ENCODE assay signal across 24 cellular contexts in the genomic region with DNA sequence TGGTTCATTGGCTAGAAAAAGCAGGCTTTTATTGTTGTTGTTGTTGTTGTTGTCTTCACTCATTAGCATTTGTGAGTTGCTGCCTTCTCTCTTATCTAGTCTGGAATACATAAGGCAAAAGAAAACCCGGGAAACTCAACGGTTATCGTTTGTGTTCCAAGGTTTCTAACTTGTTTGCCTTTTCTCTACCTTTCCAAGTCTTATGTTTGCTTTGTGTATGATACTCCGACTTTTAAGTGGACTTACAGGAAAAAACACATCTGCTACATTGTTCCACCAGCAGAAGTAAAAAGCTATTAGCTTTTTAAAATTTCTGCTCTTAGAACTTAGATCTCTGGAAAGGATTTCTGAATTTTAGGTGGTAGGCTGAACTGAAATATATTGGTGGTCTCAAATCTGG. TPM values are rescaled to one million over a fixed set of nuclear protein-coding genes. Genes with fewer than 3 reads are reported as not detected.
A peak's percentile ranks its signal among the peaks of the same experiment; 100 is the strongest.
DNase-seq lines count a peak whose midpoint lies in the region; ATAC-seq and TF ChIP-seq lines count a peak whose summit lies in the region.
"Had no signal": no experiment of that assay in that cellular context is flagged by ENCODE, and none has a peak within 500 bp of the region (broad histone marks: within the 10 kb centered on the region; RNA-seq: fewer than 3 reads in every experiment).

No MANE protein-coding gene starts in this region.

- WGBS in body of pancreas, 2 donors = 21 to 25% methylated on average over 4 of the region's 4 CpGs
- WGBS in thyroid gland, 2 donors = 28 to 42% methylated on average over 4 of the region's 4 CpGs

- no peaks in the 10 kb centered on the region for H3K27me3 Mint-ChIP-seq in activated T-cell treated with anti-CD3 and anti-CD28 coated beads, Interleukin-2, amount 50 U/mL, for 72 hours (ENCODE audit: low read depth)
- H3K27me3 Mint-ChIP-seq: activated CD8-positive, alpha-beta T cell treated with anti-CD3 and anti-CD28 coated beads for 36 hours; activated naive CD8-positive, alpha-beta T cell treated with anti-CD3 and anti-CD28 coated beads, Interleukin-2, amount 10 ng/mL, durations not matched to agents 7 days and 5 days; CD8-positive, alpha-beta memory T cell; dendritic cell treated with granulocyte-macrophage colony-stimulating factor and Interleukin-4, amounts not matched to agents 40 ng/mL and 50 ng/mL, for 4 days had no signal

- H3K27ac Mint-ChIP-seq in activated T-cell treated with anti-CD3 and anti-CD28 coated beads, Interleukin-2, amount 50 U/mL, for 72 hours = peak overlapping the region; percentile 49
- H3K27ac Mint-ChIP-seq: activated naive CD8-positive, alpha-beta T cell treated with anti-CD3 and anti-CD28 coated beads, Interleukin-2, amount 10 ng/mL, durations not matched to agents 7 days and 5 days; dendritic cell treated with granulocyte-macrophage colony-stimulating factor and Interleukin-4, amounts not matched to agents 40 ng/mL and 50 ng/mL, for 4 days had no signal

- no peaks in the 10 kb centered on the region for H3K9me3 Mint-ChIP-seq in activated T-cell treated with anti-CD3 and anti-CD28 coated beads, Interleukin-2, amount 50 U/mL, for 72 hours
- H3K9me3 Mint-ChIP-seq: activated CD8-positive, alpha-beta T cell treated with anti-CD3 and anti-CD28 coated beads for 36 hours; activated naive CD8-positive, alpha-beta T cell treated with anti-CD3 and anti-CD28 coated beads, Interleukin-2, amount 10 ng/mL, durations not matched to agents 7 days and 5 days; endodermal cell; neural crest cell had no signal

- peak overlapping the region in 1 of 2 donors; percentile 10 for H3K4me3 Mint-ChIP-seq in activated T-cell treated with anti-CD3 and anti-CD28 coated beads, Interleukin-2, amount 50 U/mL, for 72 hours
- H3K4me3 Mint-ChIP-seq: activated CD8-positive, alpha-beta T cell treated with anti-CD3 and anti-CD28 coated beads for 36 hours; activated naive CD8-positive, alpha-beta T cell treated with anti-CD3 and anti-CD28 coated beads, Interleukin-2, amount 10 ng/mL, durations not matched to agents 7 days and 5 days; CD8-positive, alpha-beta memory T cell; dendritic cell treated with granulocyte-macrophage colony-stimulating factor and Interleukin-4, amounts not matched to agents 40 ng/mL and 50 ng/mL, for 4 days; endodermal cell; neural crest cell had no signal

- no peak for TF ChIP-seq POLR2A in body of pancreas (IDR thresholded peaks at IDR 0.05)
- no peak for TF ChIP-seq POLR2A in thyroid gland (IDR thresholded peaks at IDR 0.05)

- H3K4me1 Mint-ChIP-seq in activated T-cell treated with anti-CD3 and anti-CD28 coated beads, Interleukin-2, amount 50 U/mL, for 72 hours (ENCODE audit: low read depth) = peaks cover 63% of the 10 kb centered on the region
- H3K4me1 Mint-ChIP-seq: neural crest cell had no signal

- TF ChIP-seq CTCF in LNCaP clone FGC (IDR thresholded peaks at IDR 0.05; ENCODE audit: control insufficient read depth, extremely low read depth, insufficient read depth) (no peak), body of pancreas (IDR thresholded peaks at IDR 0.05) (no peak), thyroid gland (IDR thresholded peaks at IDR 0.05) (no peak)

- H3K4me3 ChIP-seq in LNCaP clone FGC (ENCODE audit: low read depth, low read length) (no peak overlapping the region), body of pancreas (no peak overlapping the region), thyroid gland (replicated peaks in 1 of 3) (no peak overlapping the region)
- H3K4me3 ChIP-seq: ovary, SK-N-MC, skin epidermis had no signal

- no peak for ATAC-seq in activated T-cell treated with anti-CD3 and anti-CD28 coated beads, Interleukin-2, amount 50 U/mL, for 72 hours (replicated peaks in 1 of 2)
- ATAC-seq in body of pancreas = no peak
- ATAC-seq: activated CD8-positive, alpha-beta T cell treated with anti-CD3 and anti-CD28 coated beads for 36 hours had no signal

- intact Hi-C loops in body of pancreas (cut with DNase I) (no loop called here), thyroid gland (cut with DNase I) (no loop called here)

- H3K36me3 ChIP-seq in body of pancreas (replicated peaks in 1 of 2; ENCODE audit: insufficient read depth in 1 of 2, low read depth in 2 of 2) = peaks cover 4 to 8% of the 10 kb centered on the region in 2 donors
- peaks cover 0 to 8% of the 10 kb centered on the region in 2 donors for H3K36me3 ChIP-seq in thyroid gland
- H3K36me3 ChIP-seq: ovary had no signal

- no peaks in the 10 kb centered on the region for H3K27me3 ChIP-seq in body of pancreas
- H3K27me3 ChIP-seq in thyroid gland = no peaks in the 10 kb centered on the region
- H3K27me3 ChIP-seq: ovary had no signal

- no peak for DNase-seq in activated T-cell treated with anti-CD3 and anti-CD28 coated beads, Interleukin-2, amount 50 U/mL, for 72 hours
- DNase-seq in activated T-cell treated with anti-CD3 and anti-CD28 coated beads for 4 hours (no peak), LNCaP clone FGC (ENCODE audit: low read depth) (peak; percentile 59), body of pancreas (no peak), thyroid gland (no peak), COLO668 (lab: John Stamatoyannopoulos, UW; ENCODE audit: unreplicated experiment) (no peak), GM03348 (ENCODE audit: low spot score) (no peak)
- DNase-seq: activated CD4-positive, CD25-positive, alpha-beta regulatory T cell; activated CD8-positive, alpha-beta T cell treated with anti-CD3 and anti-CD28 coated beads for 36 hours; activated effector memory CD4-positive, alpha-beta T cell treated with anti-CD3 and anti-CD28 coated beads, Interleukin-2, amount 50 U/mL, for 16 hours; activated naive CD8-positive, alpha-beta T cell treated with anti-CD3 and anti-CD28 coated beads, Interleukin-2, amount 10 ng/mL, durations not matched to agents 7 days and 5 days; CD8-positive, alpha-beta memory T cell; DMS 273 treated with DMSO at 0.1 percent for 48 hours; glutamatergic neuron; HCEC 1CT; NK-92 treated with Interleukin-12 subunit alpha and Interleukin-12 subunit beta, amount 100 ng/mL, for 24 hours; ovary; stimulated activated naive CD4-positive, alpha-beta T cell; T-helper 1 cell had no signal

- H3K4me1 ChIP-seq in body of pancreas = peaks cover 17% of the 10 kb centered on the region
- H3K4me1 ChIP-seq in thyroid gland = peaks cover 14 to 24% of the 10 kb centered on the region in 2 donors

- H3K36me3 Mint-ChIP-seq in activated T-cell treated with anti-CD3 and anti-CD28 coated beads, Interleukin-2, amount 50 U/mL, for 72 hours (ENCODE audit: insufficient read depth in 2 of 2) = peaks cover 32 to 67% of the 10 kb centered on the region in 2 donors

- H3K9me3 ChIP-seq in body of pancreas (no peaks in the 10 kb centered on the region), thyroid gland (no peaks in the 10 kb centered on the region)
- H3K9me3 ChIP-seq: ovary had no signal

- H3K27ac ChIP-seq in body of pancreas (peak overlapping the region; percentile 2 to 15 (median 12)), thyroid gland (peak overlapping the region in 2 of 3 donors; percentile 32 to 43)
- H3K27ac ChIP-seq: ovary, SK-N-MC, skin epidermis had no signal

RNA-seq across cellular contexts. Expression of gene HIKESHI, which starts 27.0 kb away (rescaled TPM):
- 10 to 100 TPM; 63.8 to 64.0 TPM for total RNA-seq in activated T-cell treated with anti-CD3 and anti-CD28 coated beads, Interleukin-2, amount 50 U/mL, for 72 hours
- 10 to 100 TPM in 1 of 2 donors, 1 to 10 TPM in 1; 9.2 to 18.9 TPM for total RNA-seq in body of pancreas
- 10 to 100 TPM; 32.9 to 53.6 (median 36.9) TPM for total RNA-seq in thyroid gland

RNA-seq across cellular contexts. Expression of gene EED, which starts 30.4 kb away (rescaled TPM):
- 10 to 100 TPM; 57.2 to 73.2 TPM for total RNA-seq in activated T-cell treated with anti-CD3 and anti-CD28 coated beads, Interleukin-2, amount 50 U/mL, for 72 hours
- total RNA-seq in body of pancreas (10 to 100 TPM; 14.5 to 20.1 TPM), thyroid gland (10 to 100 TPM; 25.5 to 46.0 (median 33.0) TPM)
